Comparison of ENCODE assay signal across 1 cellular context in the genomic region with DNA sequence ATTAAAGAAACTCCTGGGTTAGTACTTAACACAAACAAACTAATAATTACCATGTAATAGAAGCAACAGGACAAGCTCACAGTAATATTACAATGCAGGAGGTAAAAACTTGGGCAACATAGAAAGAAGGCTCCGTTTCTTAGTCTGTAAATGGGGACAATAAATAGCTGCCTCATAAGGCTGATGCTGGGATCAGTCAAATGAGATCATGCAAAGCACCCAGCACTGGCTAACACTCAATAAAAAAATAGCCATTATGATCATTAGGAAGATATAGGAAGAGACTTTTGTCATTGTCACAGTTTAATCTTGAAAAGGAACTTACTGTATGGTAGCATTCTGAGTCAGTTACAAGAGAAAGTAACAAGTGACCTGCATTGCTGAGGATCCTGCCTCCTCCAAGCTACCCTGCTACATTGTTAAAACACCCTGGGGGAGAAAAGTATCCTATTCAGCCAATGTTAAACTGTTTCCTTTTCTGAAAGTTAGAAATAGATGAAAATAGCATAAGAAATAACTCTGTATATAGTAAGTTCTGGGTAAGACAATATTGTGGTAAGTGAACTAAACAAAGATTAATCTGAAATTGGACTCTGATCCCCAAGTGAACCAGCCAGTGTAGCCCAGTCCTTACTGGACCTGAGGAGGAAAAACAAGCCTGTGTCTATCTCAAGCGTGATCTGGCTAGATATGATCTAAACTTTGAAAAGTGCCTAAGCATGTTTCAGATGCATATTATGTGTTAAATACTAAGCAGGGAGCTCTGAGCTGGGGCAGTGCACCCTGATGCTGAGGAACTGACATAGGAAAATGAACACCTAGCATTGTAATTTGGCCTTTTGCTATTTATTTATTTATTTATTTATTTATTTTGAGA.
TF ChIP-seq lines count a peak whose summit lies in the region.

No MANE protein-coding gene starts in this region.

TF ChIP-seq in K562, 482 proteins besides CTCF, POLR2A, EP300 and RAD21 (continued from another document and continues in another):
- no peak for TF ChIP-seq PCBP1 (IDR thresholded peaks at IDR 0.05; ENCODE audit: low read depth, low read length, poor library complexity, severe bottlenecking)
- TF ChIP-seq ZNF174 (CRISPR knock-in tag; IDR thresholded peaks at IDR 0.05) = no peak
- TF ChIP-seq ZBTB17 (CRISPR knock-in tag; IDR thresholded peaks at IDR 0.05) = 0 out of 2 replicates have a peak, but pooled peaks have one; percentile 53
- no peak for TF ChIP-seq HDAC1 (IDR thresholded peaks at IDR 0.05)
- TF ChIP-seq THRB (CRISPR knock-in tag; conservative IDR thresholded peaks at IDR 0.05) = no peak
- TF ChIP-seq TRIM25 (IDR thresholded peaks at IDR 0.05; ENCODE audit: borderline replicate concordance) = no peak
- TF ChIP-seq TEAD1 (CRISPR knock-in tag; IDR thresholded peaks at IDR 0.05) = 0 out of 4 replicates have a peak, but pooled peaks of 1 of the 2 experiments have one; percentile 17
- no peak for TF ChIP-seq EGR1 (conservative IDR thresholded peaks at IDR 0.05)
- no peak for TF ChIP-seq RBM22 (IDR thresholded peaks at IDR 0.05; ENCODE audit: low read depth, low read length, poor library complexity, severe bottlenecking)
- no peak for TF ChIP-seq TAF9B (IDR thresholded peaks at IDR 0.05; ENCODE audit: partially characterized antibody)
- TF ChIP-seq, protein P1, sequence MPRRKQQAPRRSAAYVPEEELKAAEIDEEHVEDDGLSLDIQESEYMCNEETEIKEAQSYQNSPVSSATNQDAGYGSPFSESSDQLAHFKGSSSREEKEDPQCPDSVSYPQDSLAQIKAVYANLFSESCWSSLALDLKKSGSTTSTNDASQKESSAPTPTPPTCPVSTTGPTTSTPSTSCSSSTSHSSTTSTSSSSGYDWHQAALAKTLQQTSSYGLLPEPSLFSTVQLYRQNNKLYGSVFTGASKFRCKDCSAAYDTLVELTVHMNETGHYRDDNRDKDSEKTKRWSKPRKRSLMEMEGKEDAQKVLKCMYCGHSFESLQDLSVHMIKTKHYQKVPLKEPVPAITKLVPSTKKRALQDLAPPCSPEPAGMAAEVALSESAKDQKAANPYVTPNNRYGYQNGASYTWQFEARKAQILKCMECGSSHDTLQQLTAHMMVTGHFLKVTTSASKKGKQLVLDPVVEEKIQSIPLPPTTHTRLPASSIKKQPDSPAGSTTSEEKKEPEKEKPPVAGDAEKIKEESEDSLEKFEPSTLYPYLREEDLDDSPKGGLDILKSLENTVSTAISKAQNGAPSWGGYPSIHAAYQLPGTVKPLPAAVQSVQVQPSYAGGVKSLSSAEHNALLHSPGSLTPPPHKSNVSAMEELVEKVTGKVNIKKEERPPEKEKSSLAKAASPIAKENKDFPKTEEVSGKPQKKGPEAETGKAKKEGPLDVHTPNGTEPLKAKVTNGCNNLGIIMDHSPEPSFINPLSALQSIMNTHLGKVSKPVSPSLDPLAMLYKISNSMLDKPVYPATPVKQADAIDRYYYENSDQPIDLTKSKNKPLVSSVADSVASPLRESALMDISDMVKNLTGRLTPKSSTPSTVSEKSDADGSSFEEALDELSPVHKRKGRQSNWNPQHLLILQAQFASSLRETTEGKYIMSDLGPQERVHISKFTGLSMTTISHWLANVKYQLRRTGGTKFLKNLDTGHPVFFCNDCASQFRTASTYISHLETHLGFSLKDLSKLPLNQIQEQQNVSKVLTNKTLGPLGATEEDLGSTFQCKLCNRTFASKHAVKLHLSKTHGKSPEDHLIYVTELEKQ (CRISPR knock-in tag; IDR thresholded peaks at IDR 0.05) = no peak
- TF ChIP-seq AFF4 (CRISPR knock-in tag; IDR thresholded peaks at IDR 0.05) = 0 out of 2 replicates have a peak, but pooled peaks have one; percentile 51
- TF ChIP-seq PTTG1 (tag; IDR thresholded peaks at IDR 0.05; ENCODE audit: low read depth) = no peak
- TF ChIP-seq BACH1 (tag; IDR thresholded peaks at IDR 0.05) = no peak
- no peak for TF ChIP-seq ZNF23 (CRISPR knock-in tag; IDR thresholded peaks at IDR 0.05)
- TF ChIP-seq BRF1 (IDR thresholded peaks at IDR 0.05; ENCODE audit: borderline replicate concordance, extremely low read depth, insufficient read length) = no peak
- no peak for TF ChIP-seq TCFL5 (CRISPR knock-in tag; conservative IDR thresholded peaks at IDR 0.05)
- peak; percentile 39; the same call in 1 of the 2 replicates for TF ChIP-seq ZNF197 (CRISPR knock-in tag; IDR thresholded peaks at IDR 0.05; ENCODE audit: low read depth)
- TF ChIP-seq, protein P2, sequence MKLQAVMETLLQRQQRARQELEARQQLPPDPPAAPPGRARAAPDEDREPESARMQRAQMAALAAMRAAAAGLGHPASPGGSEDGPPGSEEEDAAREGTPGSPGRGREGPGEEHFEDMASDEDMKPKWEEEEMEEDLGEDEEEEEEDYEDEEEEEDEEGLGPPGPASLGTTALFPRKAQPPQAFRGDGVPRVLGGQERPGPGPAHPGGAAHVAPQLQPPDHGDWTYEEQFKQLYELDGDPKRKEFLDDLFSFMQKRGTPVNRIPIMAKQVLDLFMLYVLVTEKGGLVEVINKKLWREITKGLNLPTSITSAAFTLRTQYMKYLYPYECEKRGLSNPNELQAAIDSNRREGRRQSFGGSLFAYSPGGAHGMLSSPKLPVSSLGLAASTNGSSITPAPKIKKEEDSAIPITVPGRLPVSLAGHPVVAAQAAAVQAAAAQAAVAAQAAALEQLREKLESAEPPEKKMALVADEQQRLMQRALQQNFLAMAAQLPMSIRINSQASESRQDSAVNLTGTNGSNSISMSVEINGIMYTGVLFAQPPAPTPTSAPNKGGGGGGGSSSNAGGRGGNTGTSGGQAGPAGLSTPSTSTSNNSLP (IDR thresholded peaks at IDR 0.05; ENCODE audit: borderline replicate concordance, low read depth, low read length) = no peak
- peak; percentile 23; the same call in 1 of the 2 replicates for TF ChIP-seq SMARCA4 (IDR thresholded peaks at IDR 0.05)
- no peak for TF ChIP-seq KDM4B (IDR thresholded peaks at IDR 0.05; ENCODE audit: borderline replicate concordance in 2 of 2, low read depth in 1 of 2)
- TF ChIP-seq KHSRP (IDR thresholded peaks at IDR 0.05) = no peak
- TF ChIP-seq POU5F1 (IDR thresholded peaks at IDR 0.05; ENCODE audit: borderline replicate concordance, low read depth, low read length, partially characterized antibody) = no peak
- no peak for TF ChIP-seq MNT (conservative IDR thresholded peaks at IDR 0.05)
- no peak for TF ChIP-seq NR2F6 (CRISPR knock-in tag; IDR thresholded peaks at IDR 0.05)
- TF ChIP-seq RBM17 (IDR thresholded peaks at IDR 0.05; ENCODE audit: borderline replicate concordance, low read depth, low read length) = no peak
- TF ChIP-seq ZMIZ1 (IDR thresholded peaks at IDR 0.05; ENCODE audit: low read depth in 2 of 2, low read length in 2 of 2) = no peak
- TF ChIP-seq, protein P3, sequence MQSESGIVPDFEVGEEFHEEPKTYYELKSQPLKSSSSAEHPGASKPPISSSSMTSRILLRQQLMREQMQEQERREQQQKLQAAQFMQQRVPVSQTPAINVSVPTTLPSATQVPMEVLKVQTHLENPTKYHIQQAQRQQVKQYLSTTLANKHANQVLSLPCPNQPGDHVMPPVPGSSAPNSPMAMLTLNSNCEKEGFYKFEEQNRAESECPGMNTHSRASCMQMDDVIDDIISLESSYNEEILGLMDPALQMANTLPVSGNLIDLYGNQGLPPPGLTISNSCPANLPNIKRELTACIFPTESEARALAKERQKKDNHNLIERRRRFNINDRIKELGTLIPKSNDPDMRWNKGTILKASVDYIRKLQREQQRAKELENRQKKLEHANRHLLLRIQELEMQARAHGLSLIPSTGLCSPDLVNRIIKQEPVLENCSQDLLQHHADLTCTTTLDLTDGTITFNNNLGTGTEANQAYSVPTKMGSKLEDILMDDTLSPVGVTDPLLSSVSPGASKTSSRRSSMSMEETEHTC (IDR thresholded peaks at IDR 0.05) = no peak
- no peak for TF ChIP-seq ILK (tag; IDR thresholded peaks at IDR 0.05; ENCODE audit: borderline replicate concordance, low read depth)
- TF ChIP-seq NR1H2 (CRISPR knock-in tag; IDR thresholded peaks at IDR 0.05) = no peak
- TF ChIP-seq ZNF398 (CRISPR knock-in tag; IDR thresholded peaks at IDR 0.05) = no peak
